In the genomic region with DNA sequence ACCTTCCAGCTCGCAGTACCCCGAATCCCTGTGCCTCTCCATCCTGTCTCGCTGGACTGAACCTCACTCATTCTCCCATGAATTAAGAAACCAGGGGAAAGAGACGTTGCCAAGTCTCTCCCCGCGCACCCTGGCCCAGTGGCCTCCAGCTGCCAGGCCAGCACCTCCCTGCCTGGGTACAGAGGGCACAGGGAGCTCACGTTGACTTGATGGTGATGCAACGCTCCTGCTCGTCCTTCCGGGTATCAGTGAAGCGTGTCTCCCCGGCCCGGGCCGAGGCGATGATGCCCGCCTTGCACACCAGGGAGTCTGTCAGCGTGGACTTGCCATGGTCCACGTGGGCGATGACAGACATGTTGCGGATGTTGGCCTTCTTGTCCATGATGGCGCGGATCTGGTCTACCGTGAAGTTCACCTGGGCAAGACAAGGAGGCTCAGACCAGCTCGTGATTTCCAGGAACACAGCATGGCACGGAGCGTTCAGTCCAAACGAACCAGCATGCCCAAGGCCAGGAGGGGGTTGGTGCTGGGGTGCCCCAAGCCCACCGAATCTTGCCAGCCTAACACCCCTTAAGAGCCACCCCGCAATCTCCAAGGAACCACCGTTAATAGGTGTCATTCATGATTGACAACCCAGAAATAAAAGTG, we compare ENCODE assay signal across 8 cellular contexts. TPM values are rescaled to one million over a fixed set of nuclear protein-coding genes. Genes with fewer than 3 reads are reported as not detected.
DNase-seq lines count a peak whose midpoint lies in the region; ATAC-seq, FAIRE-seq and TF ChIP-seq lines count a peak whose summit lies in the region.

No MANE protein-coding gene starts in this region.

- H3K27me3 ChIP-seq in heart left ventricle (no peaks in the 10 kb centered on the region), endothelial cell of umbilical vein (ENCODE audit: control insufficient read depth in 2 of 2, insufficient read depth in 2 of 2, low read length in 2 of 2) (no peaks in the 10 kb centered on the region)

- H3K27ac ChIP-seq in heart left ventricle (peak overlapping the region; percentile 80 to 98 (median 92)), endothelial cell of umbilical vein (ENCODE audit: insufficient read depth, low read depth, low read length) (peak overlapping the region; percentile 90)

- peak overlapping the region; percentile 91 for H3K27ac Mint-ChIP-seq in T-helper 1 cell treated with Interleukin-12 subunit alpha and Interleukin-12 subunit beta and Interleukin-4 antibody, amounts not matched to agents 30 μg/mL and 1 μg/mL, for 36 hours
- peak overlapping the region; percentile 91 to 96 for H3K27ac Mint-ChIP-seq in natural killer cell treated with Interleukin-12 subunit alpha and Interleukin-12 subunit beta and Interleukin-15 and Interleukin-18, amount 100 ng/mL, for 72 hours

- no peaks in the 10 kb centered on the region for H3K9me3 Mint-ChIP-seq in T-helper 1 cell treated with Interleukin-12 subunit alpha and Interleukin-12 subunit beta and Interleukin-4 antibody, amounts not matched to agents 30 μg/mL and 1 μg/mL, for 36 hours
- no peaks in the 10 kb centered on the region for H3K9me3 Mint-ChIP-seq in natural killer cell treated with Interleukin-12 subunit alpha and Interleukin-12 subunit beta and Interleukin-15 and Interleukin-18, amount 100 ng/mL, for 72 hours

- peak overlapping the region; percentile 99 for H3K4me3 Mint-ChIP-seq in T-helper 1 cell treated with Interleukin-12 subunit alpha and Interleukin-12 subunit beta and Interleukin-4 antibody, amounts not matched to agents 30 μg/mL and 1 μg/mL, for 36 hours
- peak overlapping the region; percentile 97 for H3K4me3 Mint-ChIP-seq in natural killer cell treated with Interleukin-12 subunit alpha and Interleukin-12 subunit beta and Interleukin-15 and Interleukin-18, amount 100 ng/mL, for 72 hours

- peak in 4 of 5 donors; percentile 20 to 54 (median 32) for DNase-seq in heart left ventricle
- no peak for DNase-seq in left ventricle myocardium superior
- DNase-seq in endothelial cell of umbilical vein (ENCODE audit: low read depth, low spot score): peak; percentile 34
- no peak for DNase-seq in natural killer cell treated with Interleukin-12 subunit alpha and Interleukin-12 subunit beta and Interleukin-15 and Interleukin-18, amount 100 ng/mL, for 72 hours (ENCODE audit: low spot score)
- no peak for DNase-seq in NCI-H1417 treated with DMSO at 0.1 percent for 48 hours (lab: John Stamatoyannopoulos, UW)
- DNase-seq in posterior vena cava (ENCODE audit: low spot score): no peak

- no peak for TF ChIP-seq CTCF in heart left ventricle (IDR thresholded peaks at IDR 0.05)
- TF ChIP-seq CTCF in endothelial cell of umbilical vein (IDR thresholded peaks at IDR 0.05; ENCODE audit: extremely low read depth in 1 of 2, insufficient read depth in 1 of 2, low read depth in 1 of 2, low read length in 2 of 2): no peak

- 11 to 21% (median 16%) methylated on average over 29 to 30 of the region's 30 CpGs for WGBS in heart left ventricle, 4 donors

- H3K36me3 Mint-ChIP-seq in T-helper 1 cell treated with Interleukin-12 subunit alpha and Interleukin-12 subunit beta and Interleukin-4 antibody, amounts not matched to agents 30 μg/mL and 1 μg/mL, for 36 hours (ENCODE audit: low read depth): peaks cover 42% of the 10 kb centered on the region
- H3K36me3 Mint-ChIP-seq in natural killer cell treated with Interleukin-12 subunit alpha and Interleukin-12 subunit beta and Interleukin-15 and Interleukin-18, amount 100 ng/mL, for 72 hours: peaks cover 12% of the 10 kb centered on the region

- CTCF ChIA-PET in endothelial cell of umbilical vein (lab: Charles Lee): interaction anchor here (2.1 kb wide), 1 partner anchor 13 kb away, joined by 4 read pairs; a partner anchor contains a TSS

- H3K4me2 ChIP-seq in endothelial cell of umbilical vein (ENCODE audit: insufficient read depth, low read length): peak overlapping the region; percentile 65

- H3K4me3 ChIP-seq in heart left ventricle (peak overlapping the region; percentile 64 to 100 (median 82)), endothelial cell of umbilical vein (replicated peaks in 1 of 3; ENCODE audit: insufficient read depth in 1 of 3, low read depth in 1 of 3, low read length in 3 of 3) (peak overlapping the region; percentile 63 to 98 (median 97))

- ATAC-seq in heart left ventricle (peak in 1 of 4 donors; percentile 3), left ventricle myocardium superior (no peak), HG03045 (IDR thresholded peaks at IDR 0.05; ENCODE audit: unreplicated experiment) (no peak)
- peak in 1 of 2 donors; percentile 10 for ATAC-seq in natural killer cell treated with Interleukin-12 subunit alpha and Interleukin-12 subunit beta and Interleukin-15 and Interleukin-18, amount 100 ng/mL, for 72 hours

- TF ChIP-seq POLR2A in heart left ventricle (IDR thresholded peaks at IDR 0.05) (no peak), endothelial cell of umbilical vein (IDR thresholded peaks at IDR 0.05; ENCODE audit: low read depth, low read length) (no peak)

- no peaks in the 10 kb centered on the region for H3K9me1 ChIP-seq in endothelial cell of umbilical vein (replicated peaks; ENCODE audit: control insufficient read depth, extremely low read depth, insufficient read depth, low read length)

- dilution Hi-C loops in endothelial cell of umbilical vein (cut with MboI; ENCODE audit: extremely low pct_ligation_motif_present, low sequenced_read_pairs): no loop called here

- no peak overlapping the region for H2AFZ ChIP-seq in endothelial cell of umbilical vein (ENCODE audit: low read depth, low read length)

- H3K4me1 ChIP-seq in heart left ventricle (peaks cover 10 to 69% (median 44%) of the 10 kb centered on the region in 12 donors), endothelial cell of umbilical vein (ENCODE audit: control insufficient read depth, extremely low read depth, insufficient read depth, low read length) (peaks cover 31% of the 10 kb centered on the region)

- BruUV-seq in endothelial cell of umbilical vein (replicated peaks; lab: Mats Ljungman, UMichigan): no TSS peak

- H3K9ac ChIP-seq in endothelial cell of umbilical vein (replicated peaks; ENCODE audit: extremely low read depth, insufficient read depth, low read length): peak overlapping the region; percentile 99

- intact Hi-C loops in heart left ventricle (cut with DNase I): loop anchor here in 9 of 10 donors (2.0 to 10.0 kb wide), 7 partner anchors 13 to 221 kb away; a partner anchor contains a TSS
- intact Hi-C loops in left ventricle myocardium superior (cut with micrococcal nuclease): no loop called here
- intact Hi-C loops in endothelial cell of umbilical vein (cut with micrococcal nuclease): no loop called here
- intact Hi-C loops in posterior vena cava (cut with DNase I): loop anchor here in 1 of 2 donors (10.0 kb wide), 1 partner anchor 221 kb away; no protein-coding TSS in a partner anchor

- no peaks in the 10 kb centered on the region for H3K9me3 ChIP-seq in heart left ventricle
- no peaks in the 10 kb centered on the region for H3K9me3 ChIP-seq in endothelial cell of umbilical vein (replicated peaks; ENCODE audit: control insufficient read depth, insufficient read depth, low read length)

- no peaks in the 10 kb centered on the region for H4K20me1 ChIP-seq in endothelial cell of umbilical vein (replicated peaks; ENCODE audit: control insufficient read depth, extremely low read depth, insufficient read depth, low read length)

- no peaks in the 10 kb centered on the region for H3K27me3 Mint-ChIP-seq in T-helper 1 cell treated with Interleukin-12 subunit alpha and Interleukin-12 subunit beta and Interleukin-4 antibody, amounts not matched to agents 30 μg/mL and 1 μg/mL, for 36 hours (ENCODE audit: low read depth)
- H3K27me3 Mint-ChIP-seq in natural killer cell treated with Interleukin-12 subunit alpha and Interleukin-12 subunit beta and Interleukin-15 and Interleukin-18, amount 100 ng/mL, for 72 hours: no peaks in the 10 kb centered on the region

- peak; percentile 62 for FAIRE-seq in endothelial cell of umbilical vein (lab: Jason Lieb, UNC)

- POLR2A ChIA-PET in endothelial cell of umbilical vein (lab: Charles Lee): interaction anchor here (5.3 kb wide), 1 partner anchor 14 kb away, joined by 82 read pairs; a partner anchor contains a TSS

- H3K36me3 ChIP-seq in heart left ventricle (peaks cover 7 to 57% (median 52%) of the 10 kb centered on the region in 9 donors), endothelial cell of umbilical vein (ENCODE audit: control insufficient read depth in 2 of 2, extremely low read depth in 1 of 2, insufficient read depth in 2 of 2, low read length in 2 of 2) (peaks cover 38 to 50% of the 10 kb centered on the region in 2 experiments)

- H3K79me2 ChIP-seq in endothelial cell of umbilical vein (ENCODE audit: control insufficient read depth, insufficient read depth, low read length): peaks cover 62% of the 10 kb centered on the region

- H3K4me1 Mint-ChIP-seq in T-helper 1 cell treated with Interleukin-12 subunit alpha and Interleukin-12 subunit beta and Interleukin-4 antibody, amounts not matched to agents 30 μg/mL and 1 μg/mL, for 36 hours (ENCODE audit: low read depth): peaks cover 41% of the 10 kb centered on the region
- peaks cover 37% of the 10 kb centered on the region in 2 donors for H3K4me1 Mint-ChIP-seq in natural killer cell treated with Interleukin-12 subunit alpha and Interleukin-12 subunit beta and Interleukin-15 and Interleukin-18, amount 100 ng/mL, for 72 hours (ENCODE audit: low read depth in 2 of 2)

RNA-seq across cellular contexts. Expression of a gene that starts 1.2 kb away (rescaled TPM):
- total RNA-seq in heart left ventricle (1,000 to 10,000 TPM; 1,373 to 2,686 (median 2,215) TPM), left ventricle myocardium superior (2,417 TPM), endothelial cell of umbilical vein (2,318 and 2,351 TPM in 2 replicates), posterior vena cava (1,000 to 10,000 TPM; 1,536 to 1,555 TPM)
- polyA plus RNA-seq in heart left ventricle (1,000 to 10,000 TPM in 1 of 2 donors, 100 to 1,000 TPM in 1; 846 to 1,944 TPM), endothelial cell of umbilical vein (1,496 and 1,538 TPM in 2 replicates)
- polyA plus RNA-seq in endothelial cell of umbilical vein (2011; cell fraction: cytosol; rRNA removed): 1,233 and 1,709 TPM in 2 replicates
- 673 and 729 TPM in 2 replicates for polyA plus RNA-seq in endothelial cell of umbilical vein (2011; cell fraction: nucleus; rRNA removed)
- 2,769 and 3,429 TPM in 2 replicates for polyA plus RNA-seq in endothelial cell of umbilical vein (2012)
- polyA minus RNA-seq in endothelial cell of umbilical vein: 1,311 and 1,583 TPM in 2 replicates
- polyA minus RNA-seq in endothelial cell of umbilical vein (2011; cell fraction: cytosol; rRNA and poly(A)+ RNA removed): 1,714 TPM
- 301 and 535 TPM in 2 replicates for polyA minus RNA-seq in endothelial cell of umbilical vein (2011; cell fraction: nucleus; rRNA and poly(A)+ RNA removed)
- 1,000 to 10,000 TPM; 1,877 to 2,672 TPM for total RNA-seq in natural killer cell treated with Interleukin-12 subunit alpha and Interleukin-12 subunit beta and Interleukin-15 and Interleukin-18, amount 100 ng/mL, for 72 hours

RNA-seq across cellular contexts. Expression of a gene that starts 13.2 kb away (rescaled TPM):
- 100 to 1,000 TPM in 4 of 9 donors, 10 to 100 TPM in 5; 70.6 to 200 (median 97.4) TPM for total RNA-seq in heart left ventricle
- 100 to 1,000 TPM; 160 to 252 TPM for polyA plus RNA-seq in heart left ventricle
- 68.5 TPM for total RNA-seq in left ventricle myocardium superior
- total RNA-seq in endothelial cell of umbilical vein: 157 and 170 TPM in 2 replicates
- polyA plus RNA-seq in endothelial cell of umbilical vein: 175 and 176 TPM in 2 replicates
- 157 and 188 TPM in 2 replicates for polyA plus RNA-seq in endothelial cell of umbilical vein (2011; cell fraction: cytosol; rRNA removed)
- 286 and 301 TPM in 2 replicates for polyA plus RNA-seq in endothelial cell of umbilical vein (2011; cell fraction: nucleus; rRNA removed)
- polyA plus RNA-seq in endothelial cell of umbilical vein (2012): 128 and 197 TPM in 2 replicates
- 126 and 148 TPM in 2 replicates for polyA minus RNA-seq in endothelial cell of umbilical vein
- polyA minus RNA-seq in endothelial cell of umbilical vein (2011; cell fraction: cytosol; rRNA and poly(A)+ RNA removed): 31.7 TPM
- polyA minus RNA-seq in endothelial cell of umbilical vein (2011; cell fraction: nucleus; rRNA and poly(A)+ RNA removed): 148 and 217 TPM in 2 replicates
- 10 to 100 TPM; 48.1 to 54.5 TPM for total RNA-seq in natural killer cell treated with Interleukin-12 subunit alpha and Interleukin-12 subunit beta and Interleukin-15 and Interleukin-18, amount 100 ng/mL, for 72 hours
- 10 to 100 TPM; 64.5 to 94.9 TPM for total RNA-seq in posterior vena cava

RNA-seq across cellular contexts. Expression of a gene that starts 23.5 kb away (rescaled TPM):
- total RNA-seq in heart left ventricle (10 to 100 TPM; 12.5 to 19.1 (median 15.3) TPM), left ventricle myocardium superior (19.8 TPM), endothelial cell of umbilical vein (46.2 and 47.2 TPM in 2 replicates), posterior vena cava (10 to 100 TPM; 14.4 to 16.1 TPM)
- polyA plus RNA-seq in heart left ventricle (10 to 100 TPM; 12.3 to 15.4 TPM), endothelial cell of umbilical vein (23.6 and 26.2 TPM in 2 replicates)
- polyA plus RNA-seq in endothelial cell of umbilical vein (2011; cell fraction: cytosol; rRNA removed): 15.6 and 16.7 TPM in 2 replicates
- 21.2 and 24.9 TPM in 2 replicates for polyA plus RNA-seq in endothelial cell of umbilical vein (2011; cell fraction: nucleus; rRNA removed)
- 30.3 and 39.4 TPM in 2 replicates for polyA plus RNA-seq in endothelial cell of umbilical vein (2012)
- 18.0 and 24.4 TPM in 2 replicates for polyA minus RNA-seq in endothelial cell of umbilical vein
- polyA minus RNA-seq in endothelial cell of umbilical vein (2011; cell fraction: cytosol; rRNA and poly(A)+ RNA removed): 6.8 TPM
- polyA minus RNA-seq in endothelial cell of umbilical vein (2011; cell fraction: nucleus; rRNA and poly(A)+ RNA removed): 22.9 and 35.4 TPM in 2 replicates
- total RNA-seq in natural killer cell treated with Interleukin-12 subunit alpha and Interleukin-12 subunit beta and Interleukin-15 and Interleukin-18, amount 100 ng/mL, for 72 hours: 10 to 100 TPM; 39.4 to 58.6 TPM

RNA-seq across cellular contexts. Expression of a gene that starts 51.2 kb away (rescaled TPM):
- 1,000 to 10,000 TPM in 3 of 9 donors, 100 to 1,000 TPM in 6; 347 to 2,001 (median 606) TPM for total RNA-seq in heart left ventricle
- 1,000 to 10,000 TPM in 1 of 2 donors, 100 to 1,000 TPM in 1; 649 to 1,244 TPM for polyA plus RNA-seq in heart left ventricle
- total RNA-seq in left ventricle myocardium superior: 1,046 TPM
- total RNA-seq in endothelial cell of umbilical vein: not detected in 2 replicates
- not detected in 2 replicates for polyA plus RNA-seq in endothelial cell of umbilical vein
- polyA plus RNA-seq in endothelial cell of umbilical vein (2011; cell fraction: cytosol; rRNA removed): not detected in 2 replicates
- not detected in 2 replicates for polyA plus RNA-seq in endothelial cell of umbilical vein (2011; cell fraction: nucleus; rRNA removed)
- polyA plus RNA-seq in endothelial cell of umbilical vein (2012): not detected in 2 replicates
- polyA minus RNA-seq in endothelial cell of umbilical vein: not detected in 2 replicates
- polyA minus RNA-seq in endothelial cell of umbilical vein (2011; cell fraction: cytosol; rRNA and poly(A)+ RNA removed): not detected
- not detected in 2 replicates for polyA minus RNA-seq in endothelial cell of umbilical vein (2011; cell fraction: nucleus; rRNA and poly(A)+ RNA removed)
- not detected for total RNA-seq in natural killer cell treated with Interleukin-12 subunit alpha and Interleukin-12 subunit beta and Interleukin-15 and Interleukin-18, amount 100 ng/mL, for 72 hours
- 1 to 10 TPM in 1 of 2 donors, under 1 TPM in 1; 0.51 to 2.3 TPM for total RNA-seq in posterior vena cava

Comparison
In these comparisons a context has a peak if more than half of its experiments do, and no peak if none do; other contexts are left out.
1. DNase-seq: peak in heart left ventricle (4 of 5) and endothelial cell of umbilical vein (single experiment); none in left ventricle myocardium superior (single experiment), natural killer cell treated with Interleukin-12 subunit alpha and Interleukin-12 subunit beta and Interleukin-15 and Interleukin-18, amount 100 ng/mL, for 72 hours (single experiment), NCI-H1417 treated with DMSO at 0.1 percent for 48 hours (single experiment) and posterior vena cava (single experiment).
2. intact Hi-C loops: an anchor here in heart left ventricle (2.0 to 10.0 kb wide); none called in left ventricle myocardium superior and endothelial cell of umbilical vein.